17 cellular contexts compared by ENCODE assay signal in genomic region chr7:26363465-26363864, GRCh38.
DNase-seq lines count a peak whose midpoint lies in the region; TF ChIP-seq lines count a peak whose summit lies in the region.
"Had no signal": no experiment of that assay in that cellular context is flagged by ENCODE, and none has a peak within 500 bp of the region (broad histone marks: within the 10 kb centered on the region; RNA-seq: fewer than 3 reads in every experiment).

No MANE protein-coding gene starts in this region.

- no peaks in the 10 kb centered on the region for H3K27me3 Mint-ChIP-seq in activated CD4-positive, alpha-beta T cell treated with anti-CD3 and anti-CD28 coated beads, Interleukin-2, amount 10 ng/mL, durations not matched to agents 24 days and 14 days
- H3K27me3 Mint-ChIP-seq in activated naive CD4-positive, alpha-beta T cell treated with anti-CD3 and anti-CD28 coated beads, Interleukin-2, amount 10 ng/mL, durations not matched to agents 7 days and 5 days: no peaks in the 10 kb centered on the region
- H3K27me3 Mint-ChIP-seq: CD4-positive, alpha-beta memory T cell; IgD-negative memory B cell had no signal

- H3K27ac ChIP-seq in neutrophil: peak overlapping the region; percentile 0

- no peaks in the 10 kb centered on the region for H3K9me3 Mint-ChIP-seq in activated CD4-positive, alpha-beta T cell treated with anti-CD3 and anti-CD28 coated beads, Interleukin-2, amount 10 ng/mL, durations not matched to agents 24 days and 14 days
- no peaks in the 10 kb centered on the region for H3K9me3 Mint-ChIP-seq in activated naive CD4-positive, alpha-beta T cell treated with anti-CD3 and anti-CD28 coated beads, Interleukin-2, amount 10 ng/mL, durations not matched to agents 7 days and 5 days
- H3K9me3 Mint-ChIP-seq: CD4-positive, alpha-beta memory T cell; H9; IgD-negative memory B cell had no signal

- H3K4me1 ChIP-seq in neutrophil (ENCODE audit: control insufficient read depth in 1 of 2, insufficient read depth in 1 of 2, low read depth in 1 of 2, low read length in 1 of 2): peaks cover 0 to 7% of the 10 kb centered on the region in 2 experiments
- no peaks in the 10 kb centered on the region for H3K4me1 ChIP-seq in BE2C

- H3K36me3 ChIP-seq in neutrophil (peaks cover 60% of the 10 kb centered on the region), BE2C (no peaks in the 10 kb centered on the region)

- TF ChIP-seq CTCF in neutrophil (IDR thresholded peaks at IDR 0.05) (no peak), BE2C (IDR thresholded peaks at IDR 0.05; ENCODE audit: low read depth, low read length) (no peak)

- no peak overlapping the region for H3K4me3 Mint-ChIP-seq in activated CD4-positive, alpha-beta T cell treated with anti-CD3 and anti-CD28 coated beads, Interleukin-2, amount 10 ng/mL, durations not matched to agents 24 days and 14 days
- H3K4me3 Mint-ChIP-seq in activated naive CD4-positive, alpha-beta T cell treated with anti-CD3 and anti-CD28 coated beads, Interleukin-2, amount 10 ng/mL, durations not matched to agents 7 days and 5 days: no peak overlapping the region
- H3K4me3 Mint-ChIP-seq: CD4-positive, alpha-beta memory T cell; H9; IgD-negative memory B cell had no signal

- peaks cover 15% of the 10 kb centered on the region for H3K36me3 Mint-ChIP-seq in activated CD4-positive, alpha-beta T cell treated with anti-CD3 and anti-CD28 coated beads, Interleukin-2, amount 10 ng/mL, durations not matched to agents 24 days and 14 days (ENCODE audit: low read depth)
- peaks cover 6% of the 10 kb centered on the region for H3K36me3 Mint-ChIP-seq in activated naive CD4-positive, alpha-beta T cell treated with anti-CD3 and anti-CD28 coated beads, Interleukin-2, amount 10 ng/mL, durations not matched to agents 7 days and 5 days

- H3K4me3 ChIP-seq in neutrophil (ENCODE audit: low read depth in 1 of 2, low read length in 1 of 2): no peak overlapping the region
- H3K4me3 ChIP-seq in BE2C (ENCODE audit: low read depth, low read length): no peak overlapping the region

- H3K4me1 Mint-ChIP-seq in activated CD4-positive, alpha-beta T cell treated with anti-CD3 and anti-CD28 coated beads, Interleukin-2, amount 10 ng/mL, durations not matched to agents 24 days and 14 days: peaks cover 9% of the 10 kb centered on the region
- H3K4me1 Mint-ChIP-seq in activated naive CD4-positive, alpha-beta T cell treated with anti-CD3 and anti-CD28 coated beads, Interleukin-2, amount 10 ng/mL, durations not matched to agents 7 days and 5 days: peaks cover 4% of the 10 kb centered on the region

- peak; percentile 39 for DNase-seq in activated CD4-positive, alpha-beta T cell treated with anti-CD3 and anti-CD28 coated beads, Interleukin-2, amount 10 ng/mL, durations not matched to agents 24 days and 14 days
- DNase-seq in activated CD4-positive, alpha-beta T cell treated with anti-CD3 and anti-CD28 coated beads for 4 hours: no peak
- peak; percentile 47 for DNase-seq in NCI-H69 (lab: John Stamatoyannopoulos, UW)
- DNase-seq in stimulated activated CD4-positive, alpha-beta T cell treated with anti-CD3 and anti-CD28 coated beads, Interleukin-15, amount 100 ng/mL, for 24 hours: no peak
- DNase-seq in BE2C: no peak
- DNase-seq in hippocampal formation (lab: John Stamatoyannopoulos, UW): no peak
- DNase-seq in activated naive CD4-positive, alpha-beta T cell treated with anti-CD3 and anti-CD28 coated beads, Interleukin-2, amount 10 ng/mL, durations not matched to agents 7 days and 5 days: no peak
- DNase-seq: 8988T; ACHN; C1 segment of cervical spinal cord; CD4-positive, alpha-beta memory T cell; DMS153; GOT3; H9; KG1 had no signal

- no peak overlapping the region for H3K27ac Mint-ChIP-seq in activated CD4-positive, alpha-beta T cell treated with anti-CD3 and anti-CD28 coated beads, Interleukin-2, amount 10 ng/mL, durations not matched to agents 24 days and 14 days
- H3K27ac Mint-ChIP-seq in activated naive CD4-positive, alpha-beta T cell treated with anti-CD3 and anti-CD28 coated beads, Interleukin-2, amount 10 ng/mL, durations not matched to agents 7 days and 5 days: no peak overlapping the region
- H3K27ac Mint-ChIP-seq: CD4-positive, alpha-beta memory T cell; IgD-negative memory B cell had no signal

- H3K9me3 ChIP-seq in neutrophil (no peaks in the 10 kb centered on the region), BE2C (no peaks in the 10 kb centered on the region)

- CTCF ChIA-PET in activated naive CD4-positive, alpha-beta T cell treated with anti-CD3 and anti-CD28 coated beads, Interleukin-2, amount 10 ng/mL, durations not matched to agents 7 days and 5 days (lab: Charles Lee): interaction anchor here (1.1 to 2.6 kb wide), 3 partner anchors 273 to 467 kb away, joined by 3 to 11 read pairs (median 4); no protein-coding TSS in a partner anchor

- intact Hi-C loops in activated CD4-positive, alpha-beta T cell treated with anti-CD3 and anti-CD28 coated beads, Interleukin-2, amount 10 ng/mL, durations not matched to agents 24 days and 14 days (cut with micrococcal nuclease): no loop called here

- no peaks in the 10 kb centered on the region for H3K27me3 ChIP-seq in neutrophil
- H3K27me3 ChIP-seq in BE2C: peaks cover 57% of the 10 kb centered on the region

Comparison
In these comparisons a context has a peak if more than half of its experiments do, and no peak if none do; other contexts are left out.
1. DNase-seq: peak in activated CD4-positive, alpha-beta T cell treated with anti-CD3 and anti-CD28 coated beads, Interleukin-2, amount 10 ng/mL, durations not matched to agents 24 days and 14 days (single experiment) and NCI-H69 (single experiment); none in activated CD4-positive, alpha-beta T cell treated with anti-CD3 and anti-CD28 coated beads for 4 hours (0 of 2), stimulated activated CD4-positive, alpha-beta T cell treated with anti-CD3 and anti-CD28 coated beads, Interleukin-15, amount 100 ng/mL, for 24 hours (single experiment), BE2C (single experiment), hippocampal formation (0 of 2) and activated naive CD4-positive, alpha-beta T cell treated with anti-CD3 and anti-CD28 coated beads, Interleukin-2, amount 10 ng/mL, durations not matched to agents 7 days and 5 days (single experiment).